In the genomic region with DNA sequence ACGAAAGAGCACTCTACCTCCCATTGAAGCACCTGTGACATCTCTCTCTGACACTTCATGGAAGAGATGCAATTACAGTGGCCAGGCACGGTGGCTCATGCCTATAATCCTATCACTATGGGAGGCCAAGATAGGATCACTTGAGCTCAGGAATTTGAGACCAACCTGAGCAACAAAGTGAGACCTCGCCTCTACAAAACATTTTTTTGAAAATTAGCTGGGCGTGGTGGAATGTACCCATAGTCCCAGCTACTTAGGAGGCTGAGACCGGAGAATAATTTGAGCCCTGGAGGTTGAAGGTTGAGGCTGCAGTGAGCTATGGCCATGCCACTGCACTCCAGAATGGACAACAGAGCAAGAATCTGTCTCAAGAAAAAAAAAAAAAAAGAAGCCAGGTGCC, we compare ENCODE assay signal across 31 cellular contexts.
"Had no signal": no experiment of that assay in that cellular context is flagged by ENCODE, and none has a peak within 500 bp of the region (broad histone marks: within the 10 kb centered on the region; RNA-seq: fewer than 3 reads in every experiment).

No MANE protein-coding gene starts in this region.

- DNase-seq: activated B cell treated with CpG ODN at 0.5 μM for 24 hours; activated CD4-positive, alpha-beta memory T cell treated with anti-CD3 and anti-CD28 coated beads for 36 hours; activated CD4-positive, alpha-beta T cell treated with anti-CD3 and anti-CD28 coated beads for 4 hours; activated CD4-positive, alpha-beta T cell treated with anti-CD3 and anti-CD28 coated beads, Interleukin-2, amount 10 ng/mL, durations not matched to agents 24 days and 14 days; activated CD4-positive, alpha-beta T cell treated with anti-CD3 and anti-CD28 coated beads, Interleukin-2, amount 50 U/mL, for 1 hour; activated CD4-positive, alpha-beta T cell treated with anti-CD3 and anti-CD28 coated beads, Interleukin-2, amount 50 U/mL, for 4 hours; activated CD4-positive, CD25-positive, alpha-beta regulatory T cell treated with anti-CD3 and anti-CD28 coated beads, Interleukin-2, amount 50 U/mL, for 72 hours; activated CD8-positive, alpha-beta memory T cell treated with anti-CD3 and anti-CD28 coated beads, Interleukin-2, amount 50 U/mL, for 4 hours; activated CD8-positive, alpha-beta T cell treated with anti-CD3 and anti-CD28 coated beads for 36 hours; activated effector memory CD4-positive, alpha-beta T cell treated with anti-CD3 and anti-CD28 coated beads, Interleukin-2, amount 50 U/mL, for 16 hours; activated gamma-delta T cell treated with Interleukin-2 at 50 U/mL for 16 hours; activated naive CD4-positive, alpha-beta T cell; activated naive CD4-positive, alpha-beta T cell treated with anti-CD3 and anti-CD28 coated beads for 36 hours; activated naive CD4-positive, alpha-beta T cell treated with anti-CD3 and anti-CD28 coated beads, Interleukin-2, amount 50 U/mL, for 16 hours; activated naive CD8-positive, alpha-beta T cell treated with anti-CD3 and anti-CD28 coated beads for 36 hours; activated T-cell treated with anti-CD3 and anti-CD28 coated beads for 4 hours; activated T-cell treated with anti-CD3 and anti-CD28 coated beads, Interleukin-2, amount 50 U/mL, for 1 hour; activated T-cell treated with anti-CD3 and anti-CD28 coated beads, Interleukin-2, amount 50 U/mL, for 4 hours; activated T-cell treated with anti-CD3 and anti-CD28 coated beads, Interleukin-2, amount 50 U/mL, for 72 hours; adrenal gland; amniotic stem cell; aorta; body of pancreas; brain microvascular endothelial cell; central memory CD4-positive, alpha-beta T cell; T-helper 2 cell; T-helper 9 cell had no signal

- H3K27ac ChIP-seq: adrenal gland, body of pancreas, brain microvascular endothelial cell, breast epithelium, VCaP had no signal

- H3K4me3 ChIP-seq: adrenal gland, body of pancreas, breast epithelium had no signal

- H3K9me3 ChIP-seq: adrenal gland, body of pancreas, breast epithelium had no signal

- H3K4me1 ChIP-seq: adrenal gland, body of pancreas, breast epithelium had no signal

- H3K36me3 ChIP-seq: adrenal gland, brain microvascular endothelial cell, breast epithelium had no signal

- H3K27me3 ChIP-seq: adrenal gland, body of pancreas, brain microvascular endothelial cell, breast epithelium had no signal

- FAIRE-seq: astrocyte, TTC549 had no signal
